ENCODE assay signal across 26 cellular contexts in the genomic region with DNA sequence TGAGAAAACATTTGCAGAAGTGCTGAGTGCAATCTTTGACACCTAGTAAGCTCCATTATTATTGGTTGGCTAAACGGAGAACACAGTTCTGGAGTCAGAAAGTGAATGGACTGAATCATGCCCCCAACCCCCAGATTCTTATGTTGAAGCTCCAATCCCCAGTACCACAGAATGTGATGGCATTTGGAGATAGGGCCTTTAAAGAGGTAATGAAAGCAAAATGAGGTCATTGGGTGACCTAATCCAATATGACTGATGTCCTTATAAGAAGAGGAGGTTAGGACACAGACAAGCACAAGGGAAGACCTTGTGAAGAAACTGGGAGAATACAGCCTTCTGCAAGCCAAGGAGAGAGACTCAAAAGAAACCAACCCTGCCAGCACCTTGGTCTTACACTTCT.
DNase-seq lines count a peak whose midpoint lies in the region; ATAC-seq and TF ChIP-seq lines count a peak whose summit lies in the region.
"Had no signal": no experiment of that assay in that cellular context is flagged by ENCODE, and none has a peak within 500 bp of the region (broad histone marks: within the 10 kb centered on the region; RNA-seq: fewer than 3 reads in every experiment).

No MANE protein-coding gene starts in this region.

- ATAC-seq in left cardiac atrium: no peak
- no peak for ATAC-seq in GM19035 (IDR thresholded peaks at IDR 0.05; ENCODE audit: unreplicated experiment)

- H3K36me3 ChIP-seq in left ventricle myocardium inferior (peaks cover 7% of the 10 kb centered on the region), vagina (no peaks in the 10 kb centered on the region)
- H3K36me3 ChIP-seq: HAP-1 had no signal

- H3K27me3 ChIP-seq in left ventricle myocardium inferior (ENCODE audit: low read depth) (no peaks in the 10 kb centered on the region), vagina (no peaks in the 10 kb centered on the region)
- H3K27me3 ChIP-seq: BE2C, brain microvascular endothelial cell had no signal

- no peak for TF ChIP-seq CTCF in left ventricle myocardium inferior (IDR thresholded peaks at IDR 0.05; ENCODE audit: borderline replicate concordance)
- no peak for TF ChIP-seq CTCF in fibroblast of villous mesenchyme (IDR thresholded peaks at IDR 0.05; ENCODE audit: insufficient read depth, low read depth, low read length)
- no peak for TF ChIP-seq CTCF in vagina (IDR thresholded peaks at IDR 0.05)

- DNase-seq in left ventricle myocardium inferior (no peak), left cardiac atrium (no peak), RPMI7951 (ENCODE audit: low read depth) (peak; percentile 46), fibroblast of villous mesenchyme (ENCODE audit: low read depth) (peak; percentile 66), vagina (ENCODE audit: extremely low spot score in 2 of 2) (no peak), posterior vena cava (ENCODE audit: low spot score) (no peak)
- DNase-seq in activated naive CD4-positive, alpha-beta T cell treated with Interleukin-2 at 50 U/mL for 16 hours: no peak
- DNase-seq: ACHN; activated CD8-positive, alpha-beta memory T cell treated with anti-CD3 and anti-CD28 coated beads for 24 hours; BE2C; brain microvascular endothelial cell; DMS153; GF-D8; glutamatergic neuron; KBM-7; MM.1S; NCI-H1436 treated with DMSO at 0.1 percent for 48 hours; NCI-H2107; NCI-H446 treated with DMSO at 0.1 percent for 48 hours; PC-9; SIG-M5; small intestine; stimulated activated CD4-positive, alpha-beta T cell treated with anti-CD3 and anti-CD28 coated beads, Interleukin-1b, Interleukin-23, amount 100 ng/mL, for 48 hours had no signal

- H3K9me3 ChIP-seq in left ventricle myocardium inferior (replicated peaks) (peaks cover 6% of the 10 kb centered on the region), vagina (no peaks in the 10 kb centered on the region)
- H3K9me3 ChIP-seq: BE2C, HAP-1 had no signal

- no peak for TF ChIP-seq POLR2A in vagina (IDR thresholded peaks at IDR 0.05)

- H3K4me1 ChIP-seq in left ventricle myocardium inferior (peaks cover 50% of the 10 kb centered on the region), vagina (peaks cover 33% of the 10 kb centered on the region)
- H3K4me1 ChIP-seq: BE2C had no signal

- H3K27ac ChIP-seq in left ventricle myocardium inferior (replicated peaks) (peak overlapping the region; percentile 20), vagina (peak overlapping the region; percentile 78)
- H3K27ac ChIP-seq: epithelial cell of prostate, PC-9 had no signal

- intact Hi-C loops in left ventricle myocardium inferior (cut with micrococcal nuclease): no loop called here
- intact Hi-C loops in left cardiac atrium (cut with DNase I): loop anchor here in 1 of 2 donors (10.0 kb wide), 1 partner anchor 199 kb away; the partner anchor contains the start of gene EPAS1
- intact Hi-C loops in vagina (cut with DNase I): no loop called here
- intact Hi-C loops in posterior vena cava (cut with DNase I): no loop called here

- H3K4me3 ChIP-seq in left ventricle myocardium inferior (no peak overlapping the region), fibroblast of villous mesenchyme (ENCODE audit: low read depth, low read length) (no peak overlapping the region), vagina (no peak overlapping the region)
- H3K4me3 ChIP-seq: HAP-1, PC-9 had no signal

Comparison
In these comparisons a context has a peak if more than half of its experiments do, and no peak if none do; other contexts are left out.
1. DNase-seq: peak in RPMI7951 (single experiment) and fibroblast of villous mesenchyme (single experiment); none in left ventricle myocardium inferior (single experiment), left cardiac atrium (single experiment), vagina (0 of 2), posterior vena cava (single experiment) and activated naive CD4-positive, alpha-beta T cell treated with Interleukin-2 at 50 U/mL for 16 hours (single experiment).